Comparison of ENCODE assay signal across 8 cellular contexts in genomic region chr5:431001-431710, GRCh38. TPM values are rescaled to one million over a fixed set of nuclear protein-coding genes. Genes with fewer than 3 reads are reported as not detected.
DNase-seq lines count a peak whose midpoint lies in the region; ATAC-seq and TF ChIP-seq lines count a peak whose summit lies in the region.

No MANE protein-coding gene starts in this region.

- no peaks in the 10 kb centered on the region for H3K9me3 ChIP-seq in left lung
- H3K9me3 ChIP-seq in testis: no peaks in the 10 kb centered on the region

- no peaks in the 10 kb centered on the region for H3K36me3 ChIP-seq in brain microvascular endothelial cell (replicated peaks)
- H3K36me3 ChIP-seq in left lung: no peaks in the 10 kb centered on the region
- H3K36me3 ChIP-seq in testis (ENCODE audit: low read depth, missing control alignments): no peaks in the 10 kb centered on the region

- no peak for TF ChIP-seq POLR2A in testis (IDR thresholded peaks at IDR 0.05)

- ATAC-seq in GM18909 (IDR thresholded peaks at IDR 0.05; ENCODE audit: poor library complexity, unreplicated experiment) (peak; percentile 64), HG03521 (IDR thresholded peaks at IDR 0.05; ENCODE audit: unreplicated experiment) (peak; percentile 76), left lung (peak; percentile 55), HG02973 (IDR thresholded peaks at IDR 0.05; ENCODE audit: unreplicated experiment) (no peak)

- 64 to 70% methylated on average over 13 to 17 of the region's 18 CpGs for WGBS in testis, 2 donors

- H3K4me3 ChIP-seq in brain microvascular endothelial cell (ENCODE audit: low read depth, low read length) (no peak overlapping the region), left lung (no peak overlapping the region), testis (no peak overlapping the region)

- no peak overlapping the region for H3K4me3 Mint-ChIP-seq in CD14-positive monocyte

- H3K27me3 Mint-ChIP-seq in CD14-positive monocyte (ENCODE audit: low read depth in 3 of 3): peaks cover 12 to 17% (median 13%) of the 10 kb centered on the region in 3 donors

- H3K36me3 Mint-ChIP-seq in CD14-positive monocyte: no peaks in the 10 kb centered on the region

- intact Hi-C loops in CD14-positive monocyte (cut with micrococcal nuclease): loop anchor here in 1 of 2 donors (2.0 kb wide), 1 partner anchor 114 kb away; no protein-coding TSS in a partner anchor
- intact Hi-C loops in left lung (cut with DNase I): no loop called here
- intact Hi-C loops in testis (cut with DNase I; ENCODE audit: low total_unique reads): no loop called here

- peaks cover 0 to 4% of the 10 kb centered on the region in 2 donors for H3K4me1 ChIP-seq in left lung
- H3K4me1 ChIP-seq in testis: no peaks in the 10 kb centered on the region

- TF ChIP-seq CTCF in CD14-positive monocyte (IDR thresholded peaks at IDR 0.05) (peak; percentile 28), brain microvascular endothelial cell (IDR thresholded peaks at IDR 0.05; ENCODE audit: low read depth, low read length, missing control alignments) (peak; percentile 89), left lung (IDR thresholded peaks at IDR 0.05) (peak; percentile 10 to 61), testis (IDR thresholded peaks at IDR 0.05) (peak; percentile 25 to 45 (median 33))

- DNase-seq in CD14-positive monocyte (ENCODE audit: low spot score) (peak; percentile 45), SK-MEL-5 (ENCODE audit: low read depth, low spot score) (peak; percentile 69), brain microvascular endothelial cell (peak; percentile 34), left lung (no peak), testis (peak; percentile 44)

- H3K27ac Mint-ChIP-seq in CD14-positive monocyte: no peak overlapping the region

- H3K27me3 ChIP-seq in brain microvascular endothelial cell (replicated peaks) (no peaks in the 10 kb centered on the region), left lung (no peaks in the 10 kb centered on the region), testis (no peaks in the 10 kb centered on the region)

- no peaks in the 10 kb centered on the region for H3K4me1 Mint-ChIP-seq in CD14-positive monocyte

- no peak overlapping the region for H3K27ac ChIP-seq in brain microvascular endothelial cell
- no peak overlapping the region for H3K27ac ChIP-seq in left lung
- no peak overlapping the region for H3K27ac ChIP-seq in testis

- peaks cover 0 to 4% (median 0%) of the 10 kb centered on the region in 7 donors for H3K9me3 Mint-ChIP-seq in CD14-positive monocyte

- in situ Hi-C loops in SK-MEL-5 (cut with HindIII; ENCODE audit: low pct_unique_long_range_greater_than_20kb, low sequenced_read_pairs) (no loop called here), brain microvascular endothelial cell (cut with HindIII; ENCODE audit: low pct_ligation_motif_present, low sequenced_read_pairs) (no loop called here)

RNA-seq across cellular contexts. Expression of gene EXOC3, which starts 11.8 kb away (rescaled TPM):
- 10 to 100 TPM; 33.2 to 53.8 TPM for polyA plus RNA-seq in CD14-positive monocyte
- 49.2 and 50.2 TPM in 2 replicates for total RNA-seq in SK-MEL-5 (2014; rRNA removed; shearing (Covaris generic))
- 43.7 and 49.3 TPM in 2 replicates for polyA plus RNA-seq in SK-MEL-5 (2015; cell fraction: cytosol; rRNA removed)
- polyA plus RNA-seq in SK-MEL-5 (2015; cell fraction: nucleus; rRNA removed): 83.3 and 108 TPM in 2 replicates
- 10 to 100 TPM; 43.8 to 58.7 TPM for total RNA-seq in left lung
- total RNA-seq in testis: 100 to 1,000 TPM; 120 to 122 TPM
- 111 TPM for polyA plus RNA-seq in testis (ENCODE audit: insufficient read depth, low read depth, low replicate concordance)

Comparison
In these comparisons a context has a peak if more than half of its experiments do, and no peak if none do; other contexts are left out.
1. DNase-seq: peak in CD14-positive monocyte (single experiment), SK-MEL-5 (single experiment), brain microvascular endothelial cell (single experiment) and testis (single experiment); none in left lung (0 of 2).
2. CTCF ChIP-seq: peak in every context shown above with its lines; median percentile 89 in brain microvascular endothelial cell; 36 in left lung; 33 in testis; 28 in CD14-positive monocyte.